Comparison of ENCODE assay signal across 8 cellular contexts in genomic region chr13:28324181-28324789, GRCh38.
DNase-seq lines count a peak whose midpoint lies in the region; ATAC-seq and TF ChIP-seq lines count a peak whose summit lies in the region.

No MANE protein-coding gene starts in this region.

- no peak overlapping the region for H3K4me3 Mint-ChIP-seq in neural progenitor cell

- no peaks in the 10 kb centered on the region for H3F3A ChIP-seq in neural progenitor cell (ENCODE audit: low read depth)

- no peak overlapping the region for H3K4me2 ChIP-seq in neural progenitor cell

- H3K27ac ChIP-seq in neural progenitor cell (no peak overlapping the region), tibial nerve (no peak overlapping the region)

- DNase-seq in GM06990 (ENCODE audit: extremely low read depth, insufficient read length) (peak; percentile 22), OCI-M2 (lab: John Stamatoyannopoulos, UW; ENCODE audit: unreplicated experiment) (peak; percentile 3), activated T-cell treated with anti-CD3 and anti-CD28 coated beads for 4 hours (peak; percentile 35), fibroblast of mammary gland (ENCODE audit: low read depth) (peak; percentile 76), neural progenitor cell (ENCODE audit: low spot score) (peak; percentile 84), tibial nerve (ENCODE audit: low spot score in 2 of 2) (peak in 1 of 2 donors; percentile 74)

- no peaks in the 10 kb centered on the region for H3K4me1 Mint-ChIP-seq in neural progenitor cell

- no peak for TF ChIP-seq POLR2A in tibial nerve (IDR thresholded peaks at IDR 0.05)

- peak; percentile 83 for ATAC-seq in HG02885 (IDR thresholded peaks at IDR 0.05; ENCODE audit: poor library complexity, unreplicated experiment)
- no peak for ATAC-seq in GM21423 (IDR thresholded peaks at IDR 0.05; ENCODE audit: unreplicated experiment)

- H3K9me3 ChIP-seq in neural progenitor cell (ENCODE audit: low read depth) (no peaks in the 10 kb centered on the region), tibial nerve (no peaks in the 10 kb centered on the region)

- TF ChIP-seq CTCF in GM06990 (IDR thresholded peaks at IDR 0.05; ENCODE audit: insufficient read depth, low read length, poor library complexity, severe bottlenecking) (peak; percentile 83), fibroblast of mammary gland (conservative IDR thresholded peaks at IDR 0.05; ENCODE audit: control insufficient read depth, insufficient read depth, low read depth, low read length) (peak; percentile 95), neural progenitor cell (IDR thresholded peaks at IDR 0.05) (peak; percentile 82), tibial nerve (IDR thresholded peaks at IDR 0.05) (peak; percentile 48 to 56 (median 52))

- no peak for TF ChIP-seq EP300 in tibial nerve (IDR thresholded peaks at IDR 0.05)

- H3K27ac Mint-ChIP-seq in neural progenitor cell = no peak overlapping the region

- no peaks in the 10 kb centered on the region for H3K4me1 ChIP-seq in neural progenitor cell
- peaks cover 0 to 22% (median 0%) of the 10 kb centered on the region in 4 donors for H3K4me1 ChIP-seq in tibial nerve

- peaks cover 2% of the 10 kb centered on the region for H3K27me3 Mint-ChIP-seq in neural progenitor cell (ENCODE audit: insufficient read depth, low read depth)

- no peak overlapping the region for H3K9ac ChIP-seq in neural progenitor cell

- no peaks in the 10 kb centered on the region for H3K79me2 ChIP-seq in neural progenitor cell (ENCODE audit: low read depth)

- 47 to 53% methylated on average over 4 of the region's 4 CpGs for WGBS in tibial nerve, 2 donors

- H3K36me3 ChIP-seq in GM06990 (ENCODE audit: control insufficient read depth, insufficient read depth, low read length) (no peaks in the 10 kb centered on the region), neural progenitor cell (no peaks in the 10 kb centered on the region), tibial nerve (no peaks in the 10 kb centered on the region)

- H3K27me3 ChIP-seq in GM06990 (replicated peaks; ENCODE audit: control insufficient read depth, insufficient read depth, low read length) (no peaks in the 10 kb centered on the region), neural progenitor cell (no peaks in the 10 kb centered on the region), tibial nerve (no peaks in the 10 kb centered on the region)

- peaks cover 2% of the 10 kb centered on the region for H3K9me3 Mint-ChIP-seq in neural progenitor cell

- no peaks in the 10 kb centered on the region for H3K36me3 Mint-ChIP-seq in neural progenitor cell

- H4K20me1 ChIP-seq in neural progenitor cell (ENCODE audit: low read depth) = no peaks in the 10 kb centered on the region

- no peak overlapping the region for H3K4me3 ChIP-seq in GM06990 (replicated peaks; ENCODE audit: low read depth, low read length)
- no peak overlapping the region for H3K4me3 ChIP-seq in fibroblast of mammary gland (ENCODE audit: control insufficient read depth, low read depth, low read length)
- no peak overlapping the region for H3K4me3 ChIP-seq in neural progenitor cell
- H3K4me3 ChIP-seq in tibial nerve = no peak overlapping the region

- H2AFZ ChIP-seq in neural progenitor cell (replicated peaks) = no peak overlapping the region
